In genomic region chr12:96422192-96422591, GRCh38 we compare ENCODE assay signal across 27 cellular contexts. TPM values are rescaled to one million over a fixed set of nuclear protein-coding genes. Genes with fewer than 3 reads are reported as not detected.
DNase-seq lines count a peak whose midpoint lies in the region; ATAC-seq, FAIRE-seq and TF ChIP-seq lines count a peak whose summit lies in the region.
"Had no signal": no experiment of that assay in that cellular context is flagged by ENCODE, and none has a peak within 500 bp of the region (broad histone marks: within the 10 kb centered on the region; RNA-seq: fewer than 3 reads in every experiment).

No MANE protein-coding gene starts in this region.

- peaks cover 24% of the 10 kb centered on the region for H3K4me1 Mint-ChIP-seq in CD8-positive, alpha-beta T cell (ENCODE audit: low read depth)

- intact Hi-C loops in CD8-positive, alpha-beta T cell (cut with DNase I, micrococcal nuclease): loop anchor here (5.0 kb wide), 2 partner anchors 45 to 95 kb away; no protein-coding TSS in a partner anchor

- H3K4me2 ChIP-seq in A549: no peak overlapping the region
- H3K4me2 ChIP-seq: BLaER1 had no signal

- H3K4me3 ChIP-seq in A549 (no peak overlapping the region), HFF-Myc (replicated peaks; ENCODE audit: low read depth, low read length) (no peak overlapping the region), astrocyte of the spinal cord (ENCODE audit: low read depth, low read length) (no peak overlapping the region)
- H3K4me3 ChIP-seq in CD8-positive, alpha-beta T cell (ENCODE audit: low read depth, low read length): no peak overlapping the region
- H3K4me3 ChIP-seq: BLaER1, cardiac muscle cell, dorsolateral prefrontal cortex, sigmoid colon, testis had no signal

- no peak for ATAC-seq in A549
- ATAC-seq in CD8-positive, alpha-beta T cell: no peak
- ATAC-seq in HG03442 (IDR thresholded peaks at IDR 0.05; ENCODE audit: unreplicated experiment): no peak
- ATAC-seq: stimulated activated naive B cell treated with anti-CD40 and anti-IgM and Interleukin-4, amounts not matched to agents 10 μg/mL and 1 μg/mL and 100 μg/mL, for 72 hours had no signal

- WGBS in A549 (ENCODE audit: missing lambda C conversion rate): 57% methylated on average over 2 of the region's 2 CpGs

- no peak for TF ChIP-seq POLR2A in A549 (IDR thresholded peaks at IDR 0.05; ENCODE audit: low read length)

- no peak for FAIRE-seq in A549 (lab: Jason Lieb, UNC)
- FAIRE-seq: A204.1, D721Med, G401.6, H1 had no signal

- no peak for TF ChIP-seq RAD21 in A549 (conservative IDR thresholded peaks at IDR 0.05 in 1 of 2, IDR thresholded peaks at IDR 0.05 in 1 of 2)

- DNase-seq in A549 (ENCODE audit: low read depth in 1 of 2, low spot score in 1 of 2): no peak
- DNase-seq in HFF-Myc (ENCODE audit: extremely low read depth, low read depth): peak; percentile 93
- peak; percentile 65 for DNase-seq in astrocyte of the spinal cord (ENCODE audit: low read depth, low spot score)
- DNase-seq in fibroblast of the conjunctiva (ENCODE audit: low read depth): peak; percentile 62
- no peak for DNase-seq in NCI-H128 (lab: John Stamatoyannopoulos, UW; ENCODE audit: unreplicated experiment)
- DNase-seq in CD8-positive, alpha-beta T cell: no peak
- DNase-seq in KBM-7: no peak
- DNase-seq: activated CD4-positive, alpha-beta T cell treated with anti-CD3 and anti-CD28 coated beads for 4 hours; activated naive CD8-positive, alpha-beta T cell treated with anti-CD3 and anti-CD28 coated beads for 36 hours; dorsolateral prefrontal cortex; KG1; midbrain; NCI-H1105; NCI-H526; sigmoid colon; stimulated activated naive B cell treated with anti-CD40 and anti-IgM and Interleukin-4, amounts not matched to agents 10 μg/mL and 1 μg/mL and 100 μg/mL, for 72 hours; testis had no signal

- H3K27me3 Mint-ChIP-seq in CD8-positive, alpha-beta T cell (ENCODE audit: low read depth): no peaks in the 10 kb centered on the region
- H3K27me3 Mint-ChIP-seq: activated naive CD8-positive, alpha-beta T cell treated with anti-CD3 and anti-CD28 coated beads for 36 hours; stimulated activated naive B cell treated with anti-CD40 and anti-IgM and Interleukin-4, amounts not matched to agents 10 μg/mL and 1 μg/mL and 100 μg/mL, for 72 hours had no signal

- POLR2A ChIA-PET in A549 (lab: Yijun Ruan, JAX): no interaction called here
- POLR2A ChIA-PET in CD8-positive, alpha-beta T cell (lab: Charles Lee): interaction anchor here (0.8 to 1.0 kb wide), 2 partner anchors 10 to 11 kb away, joined by 3 to 8 read pairs; no protein-coding TSS in a partner anchor

- H3K27me3 ChIP-seq in CD8-positive, alpha-beta T cell (ENCODE audit: insufficient read depth, low read length): no peaks in the 10 kb centered on the region
- H3K27me3 ChIP-seq: BLaER1, cardiac muscle cell, dorsolateral prefrontal cortex, sigmoid colon, testis had no signal

- TF ChIP-seq EP300 in A549 (IDR thresholded peaks at IDR 0.05): no peak

- H3K27ac Mint-ChIP-seq in CD8-positive, alpha-beta T cell: no peak overlapping the region
- H3K27ac Mint-ChIP-seq: activated naive CD8-positive, alpha-beta T cell treated with anti-CD3 and anti-CD28 coated beads for 36 hours; activated T-helper 1 cell treated with anti-CD3 and anti-CD28 coated beads, Interleukin-12 subunit alpha, Interleukin-12 subunit beta, Interleukin-2, Interleukin-4 antibody, amounts not matched to agents 30 ng/mL and 10 ng/mL and 1 ng/mL, durations not matched to agents 14 hours and 24 hours and 36 hours; nephron; stimulated activated naive B cell treated with anti-CD40 and anti-IgM and Interleukin-4, amounts not matched to agents 10 μg/mL and 1 μg/mL and 100 μg/mL, for 72 hours had no signal

- in situ Hi-C loops in astrocyte of the spinal cord (cut with HindIII; ENCODE audit: low sequenced_read_pairs): no loop called here
- in situ Hi-C loops in KBM-7 (cut with MboI; ENCODE audit: low pct_unique_long_range_greater_than_20kb, low sequenced_read_pairs): no loop called here

- no peak overlapping the region for H3K27ac ChIP-seq in A549
- no peak overlapping the region for H3K27ac ChIP-seq in CD8-positive, alpha-beta T cell (ENCODE audit: low read depth, low read length)
- H3K27ac ChIP-seq: BLaER1, cardiac muscle cell, dorsolateral prefrontal cortex, epithelial cell of prostate, sigmoid colon, testis had no signal

- CTCF ChIA-PET in A549 (lab: Yijun Ruan, JAX): interaction anchor here (0.8 kb wide), 1 partner anchor 11 kb away, joined by 3 read pairs; no protein-coding TSS in a partner anchor
- CTCF ChIA-PET in CD8-positive, alpha-beta T cell (lab: Charles Lee): interaction anchor here (1.1 to 2.2 kb wide), 3 partner anchors 10 to 207 kb away, joined by 3 to 6 read pairs (median 4); no protein-coding TSS in a partner anchor

- no peak overlapping the region for H3K4me3 Mint-ChIP-seq in CD8-positive, alpha-beta T cell
- H3K4me3 Mint-ChIP-seq: activated naive CD8-positive, alpha-beta T cell treated with anti-CD3 and anti-CD28 coated beads for 36 hours; activated T-helper 1 cell treated with anti-CD3 and anti-CD28 coated beads, Interleukin-12 subunit alpha, Interleukin-12 subunit beta, Interleukin-2, Interleukin-4 antibody, amounts not matched to agents 30 ng/mL and 10 ng/mL and 1 ng/mL, durations not matched to agents 14 hours and 24 hours and 36 hours; nephron; stimulated activated naive B cell treated with anti-CD40 and anti-IgM and Interleukin-4, amounts not matched to agents 10 μg/mL and 1 μg/mL and 100 μg/mL, for 72 hours had no signal

- H3K36me3 Mint-ChIP-seq in CD8-positive, alpha-beta T cell: no peaks in the 10 kb centered on the region
- H3K36me3 Mint-ChIP-seq: activated naive CD8-positive, alpha-beta T cell treated with anti-CD3 and anti-CD28 coated beads for 36 hours; stimulated activated naive B cell treated with anti-CD40 and anti-IgM and Interleukin-4, amounts not matched to agents 10 μg/mL and 1 μg/mL and 100 μg/mL, for 72 hours had no signal

- H3K9me3 Mint-ChIP-seq in CD8-positive, alpha-beta T cell: no peaks in the 10 kb centered on the region
- H3K9me3 Mint-ChIP-seq: activated naive CD8-positive, alpha-beta T cell treated with anti-CD3 and anti-CD28 coated beads for 36 hours; activated T-helper 1 cell treated with anti-CD3 and anti-CD28 coated beads, Interleukin-12 subunit alpha, Interleukin-12 subunit beta, Interleukin-2, Interleukin-4 antibody, amounts not matched to agents 30 ng/mL and 10 ng/mL and 1 ng/mL, durations not matched to agents 14 hours and 24 hours and 36 hours; nephron had no signal

- no peaks in the 10 kb centered on the region for H3K36me3 ChIP-seq in CD8-positive, alpha-beta T cell (ENCODE audit: insufficient read depth, low read length)
- H3K36me3 ChIP-seq: BLaER1, cardiac muscle cell, sigmoid colon had no signal

- H3K4me1 ChIP-seq in A549: peaks cover 21% of the 10 kb centered on the region
- no peaks in the 10 kb centered on the region for H3K4me1 ChIP-seq in CD8-positive, alpha-beta T cell (ENCODE audit: insufficient read depth, low read length)
- H3K4me1 ChIP-seq: BLaER1, testis had no signal

- H3K9me3 ChIP-seq in A549: no peaks in the 10 kb centered on the region; the same call in 2 of the 3 replicates
- H3K9me3 ChIP-seq in CD8-positive, alpha-beta T cell (ENCODE audit: low read length): no peaks in the 10 kb centered on the region
- H3K9me3 ChIP-seq: BLaER1, sigmoid colon, testis had no signal

- TF ChIP-seq CTCF in A549 (IDR thresholded peaks at IDR 0.05) (no peak), HFF-Myc (IDR thresholded peaks at IDR 0.05; ENCODE audit: low read depth, low read length, missing control alignments) (no peak), astrocyte of the spinal cord (IDR thresholded peaks at IDR 0.05; ENCODE audit: low read depth, low read length) (no peak)
- TF ChIP-seq CTCF in CD8-positive, alpha-beta T cell (IDR thresholded peaks at IDR 0.05): no peak

TF ChIP-seq in A549, 52 proteins besides CTCF, POLR2A, EP300 and RAD21:
- 0 out of 2 replicates have a peak, but pooled peaks have one; percentile 20 for TF ChIP-seq EHF (CRISPR knock-in tag; IDR thresholded peaks at IDR 0.05)
- no peak for TF ChIP-seq PHF8 (IDR thresholded peaks at IDR 0.05; ENCODE audit: borderline replicate concordance, low read depth)
TF ChIP-seq in A549: peak in this region for 1.

RNA-seq across cellular contexts. Expression of gene CDK17, which starts 22.0 kb away (rescaled TPM):
- 34.5 and 43.5 TPM in 2 replicates for polyA plus RNA-seq in A549 (2011; rRNA removed)
- polyA plus RNA-seq in A549 (2012; cell fraction: cytosol; rRNA removed): 5.1 and 6.4 TPM in 2 replicates
- polyA plus RNA-seq in A549 (2012; cell fraction: nucleus; rRNA removed): 5.5 TPM in 2 replicates
- polyA plus RNA-seq in A549 (2017; fragmentation: RNase III; extraction: RNeasy Plus Mini Kit Qiagen cat#74134 plus additional on column Dnase treatment): 11.2 to 12.1 TPM (median 11.4 TPM) in 3 replicates
- polyA minus RNA-seq in A549 (2011; rRNA and poly(A)+ RNA removed): 49.2 and 54.1 TPM in 2 replicates
- total RNA-seq in CD8-positive, alpha-beta T cell: 100 to 1,000 TPM; 150 to 160 TPM

Comparison
In these comparisons a context has a peak if more than half of its experiments do, and no peak if none do; other contexts are left out.
1. DNase-seq: peak in HFF-Myc (single experiment), astrocyte of the spinal cord (single experiment) and fibroblast of the conjunctiva (single experiment); none in A549 (0 of 2), NCI-H128 (single experiment), CD8-positive, alpha-beta T cell (0 of 7) and KBM-7 (single experiment).